Comparison of ENCODE assay signal across 8 cellular contexts in the genomic region with DNA sequence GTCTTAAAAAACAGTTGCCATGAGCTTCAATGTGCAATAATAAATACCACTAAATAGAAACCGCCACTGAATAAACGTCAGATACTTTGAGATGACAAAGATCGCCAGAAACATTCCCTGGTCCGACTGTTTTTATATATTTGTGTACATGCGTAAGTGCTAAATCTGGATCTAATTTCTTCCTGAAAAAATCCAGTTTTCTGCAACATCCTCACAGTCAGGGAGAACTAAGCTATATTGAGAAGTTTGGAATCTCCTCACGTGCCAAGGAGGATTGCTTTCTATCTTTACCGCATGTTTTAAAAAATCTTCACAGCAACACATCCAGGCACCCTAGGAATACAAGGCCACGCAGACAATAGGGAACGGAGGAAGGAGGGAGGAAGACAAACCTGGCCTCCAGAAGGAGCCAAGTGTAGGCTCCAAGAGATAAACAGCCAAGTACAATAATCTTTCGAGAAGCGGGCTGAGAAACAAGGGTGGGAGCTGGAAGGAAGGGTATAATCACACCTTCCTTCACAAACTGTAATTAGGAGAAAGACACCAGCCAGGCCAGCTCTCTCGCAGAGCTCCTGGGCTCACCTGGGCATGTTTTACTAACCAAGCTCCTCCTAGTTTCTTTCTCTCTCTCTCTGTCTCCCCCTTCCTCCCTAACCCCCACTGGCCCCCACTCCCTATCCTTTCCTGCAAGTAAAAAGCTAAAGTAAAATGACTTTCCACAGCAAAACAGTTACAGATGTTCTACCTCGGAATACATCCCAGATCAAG. TPM values are rescaled to one million over a fixed set of nuclear protein-coding genes. Genes with fewer than 3 reads are reported as not detected.
DNase-seq lines count a peak whose midpoint lies in the region; ATAC-seq and TF ChIP-seq lines count a peak whose summit lies in the region.

No MANE protein-coding gene starts in this region.

- H3K9ac ChIP-seq in mesendoderm (ENCODE audit: low read length): peak overlapping the region; percentile 32

- H3K23ac ChIP-seq in mesendoderm (ENCODE audit: low read length): no peak overlapping the region

- peak in 1 of 2 donors; percentile 52 for DNase-seq in cardiac muscle cell (ENCODE audit: low read depth in 1 of 2, low spot score in 1 of 2)
- DNase-seq in left cardiac atrium: no peak
- DNase-seq in MCF 10A (ENCODE audit: unreplicated experiment): no peak
- DNase-seq in mesendoderm: peak; percentile 32
- DNase-seq in upper lobe of right lung: no peak
- DNase-seq in NOMO-1 treated with dmso at 0.1 percent for 144 hours (lab: John Stamatoyannopoulos, UW; ENCODE audit: unreplicated experiment): no peak

- H3K27ac ChIP-seq in cardiac muscle cell (peak overlapping the region; percentile 67), mesendoderm (ENCODE audit: low read depth, low read length) (peak overlapping the region; percentile 45), upper lobe of right lung (peak overlapping the region; percentile 93)

- H2AK5ac ChIP-seq in mesendoderm (ENCODE audit: low read length): no peak overlapping the region

- no peaks in the 10 kb centered on the region for H3K9me3 Mint-ChIP-seq in MCF 10A (ENCODE audit: unreplicated experiment)

- CTCF ChIA-PET in MCF 10A (lab: Yijun Ruan, JAX): interaction anchor here (0.7 to 4.1 kb wide), 5 partner anchors 13 to 259 kb away, joined by 3 to 18 read pairs (median 4); no protein-coding TSS in a partner anchor

- H3K4me3 Mint-ChIP-seq in MCF 10A (ENCODE audit: unreplicated experiment): peak overlapping the region; percentile 58

- WGBS in mesendoderm (ENCODE audit: extremely low coverage, insufficient coverage, low lambda C conversion rate): no CpG with 5 or more reads among the region's 13 CpGs

- peaks cover 58% of the 10 kb centered on the region for H3K4me1 ChIP-seq in cardiac muscle cell (ENCODE audit: low read depth)
- peaks cover 17% of the 10 kb centered on the region for H3K4me1 ChIP-seq in mesendoderm (ENCODE audit: control insufficient read depth, low read depth, low read length)
- peaks cover 77% of the 10 kb centered on the region for H3K4me1 ChIP-seq in upper lobe of right lung

- intact Hi-C loops in left cardiac atrium (cut with DNase I): no loop called here
- intact Hi-C loops in MCF 10A (cut with micrococcal nuclease): no loop called here
- intact Hi-C loops in upper lobe of right lung (cut with DNase I): loop anchor here (10.0 kb wide), 1 partner anchor 63 kb away; no protein-coding TSS in a partner anchor

- H3K18ac ChIP-seq in mesendoderm (ENCODE audit: low read length): peak overlapping the region; percentile 71

- H3K4ac ChIP-seq in mesendoderm (ENCODE audit: low read depth, low read length): no peak overlapping the region

- TF ChIP-seq CTCF in cardiac muscle cell (IDR thresholded peaks at IDR 0.05; ENCODE audit: low read depth, low read length) (no peak), MCF 10A (IDR thresholded peaks at IDR 0.05; ENCODE audit: unreplicated experiment) (no peak), upper lobe of right lung (IDR thresholded peaks at IDR 0.05) (no peak)

- H3K27me3 Mint-ChIP-seq in MCF 10A (ENCODE audit: insufficient read depth, unreplicated experiment): no peaks in the 10 kb centered on the region

- H4K8ac ChIP-seq in mesendoderm (ENCODE audit: low read depth, low read length): no peak overlapping the region

- no peak overlapping the region for H2BK120ac ChIP-seq in mesendoderm (ENCODE audit: low read depth, low read length)

- H2BK5ac ChIP-seq in mesendoderm (ENCODE audit: low read length): no peak overlapping the region

- H3K4me1 Mint-ChIP-seq in MCF 10A (ENCODE audit: insufficient read depth, unreplicated experiment): peaks cover 72% of the 10 kb centered on the region

- no peak overlapping the region for H4K5ac ChIP-seq in mesendoderm (ENCODE audit: low read length)

- POLR2A ChIA-PET in MCF 10A (lab: Yijun Ruan, JAX): interaction anchor here (0.7 to 1.5 kb wide), 4 partner anchors 69 to 120 kb away, joined by 3 to 10 read pairs (median 4); no protein-coding TSS in a partner anchor

- H3K56ac ChIP-seq in mesendoderm (ENCODE audit: low read length): peak overlapping the region; percentile 75

- H3K27ac Mint-ChIP-seq in MCF 10A (ENCODE audit: low read depth, unreplicated experiment): peak overlapping the region; percentile 86

- H3K36me3 Mint-ChIP-seq in MCF 10A (ENCODE audit: insufficient read depth, unreplicated experiment): peaks cover 16% of the 10 kb centered on the region

- H3K9me3 ChIP-seq in cardiac muscle cell (ENCODE audit: low read depth): no peaks in the 10 kb centered on the region
- no peaks in the 10 kb centered on the region for H3K9me3 ChIP-seq in upper lobe of right lung

- H3K79me2 ChIP-seq in mesendoderm (ENCODE audit: control insufficient read depth, insufficient read depth, low read length): peaks cover 78% of the 10 kb centered on the region

- H3K4me3 ChIP-seq in cardiac muscle cell: peak overlapping the region; percentile 9
- H3K4me3 ChIP-seq in mesendoderm (ENCODE audit: low read length): no peak overlapping the region
- H3K4me3 ChIP-seq in upper lobe of right lung: peak overlapping the region; percentile 19

- no TSS peak for BruUV-seq in MCF 10A (replicated peaks; lab: Mats Ljungman, UMichigan)

- peaks cover 29% of the 10 kb centered on the region for H3K79me1 ChIP-seq in mesendoderm (ENCODE audit: low read length)

- ATAC-seq in left cardiac atrium (no peak), upper lobe of right lung (no peak), GM21619 (IDR thresholded peaks at IDR 0.05; ENCODE audit: unreplicated experiment) (no peak), HG03196 (IDR thresholded peaks at IDR 0.05; ENCODE audit: unreplicated experiment) (no peak)

- H3K4me2 ChIP-seq in mesendoderm (ENCODE audit: low read length): peak overlapping the region; percentile 10

- no peak overlapping the region for H2BK15ac ChIP-seq in mesendoderm (replicated peaks; ENCODE audit: low read depth)

- no peaks in the 10 kb centered on the region for H3K36me3 ChIP-seq in cardiac muscle cell
- no peaks in the 10 kb centered on the region for H3K36me3 ChIP-seq in mesendoderm (ENCODE audit: control insufficient read depth, insufficient read depth, low read length)
- H3K36me3 ChIP-seq in upper lobe of right lung: no peaks in the 10 kb centered on the region

- H3K27me3 ChIP-seq in cardiac muscle cell: no peaks in the 10 kb centered on the region
- no peaks in the 10 kb centered on the region for H3K27me3 ChIP-seq in mesendoderm (ENCODE audit: insufficient read depth, low read length, poor library complexity)
- no peaks in the 10 kb centered on the region for H3K27me3 ChIP-seq in upper lobe of right lung

RNA-seq across cellular contexts. Expression of a gene that starts 5.6 kb away (rescaled TPM):
- total RNA-seq in cardiac muscle cell (139 and 147 TPM in 2 replicates), left cardiac atrium (10 to 100 TPM; 28.6 to 36.1 TPM), MCF 10A (2022) (31.3 and 31.7 TPM in 2 replicates), upper lobe of right lung (57.5 TPM)
- polyA plus RNA-seq in cardiac muscle cell: 62.9 and 76.5 TPM in 2 replicates
- 34.6 TPM for polyA plus RNA-seq in mesendoderm (2013, experiment 1 of 2)
- polyA plus RNA-seq in mesendoderm (2013, experiment 2 of 2): 34.3 TPM
